ENCODE assay signal across 9 cellular contexts in the genomic region with DNA sequence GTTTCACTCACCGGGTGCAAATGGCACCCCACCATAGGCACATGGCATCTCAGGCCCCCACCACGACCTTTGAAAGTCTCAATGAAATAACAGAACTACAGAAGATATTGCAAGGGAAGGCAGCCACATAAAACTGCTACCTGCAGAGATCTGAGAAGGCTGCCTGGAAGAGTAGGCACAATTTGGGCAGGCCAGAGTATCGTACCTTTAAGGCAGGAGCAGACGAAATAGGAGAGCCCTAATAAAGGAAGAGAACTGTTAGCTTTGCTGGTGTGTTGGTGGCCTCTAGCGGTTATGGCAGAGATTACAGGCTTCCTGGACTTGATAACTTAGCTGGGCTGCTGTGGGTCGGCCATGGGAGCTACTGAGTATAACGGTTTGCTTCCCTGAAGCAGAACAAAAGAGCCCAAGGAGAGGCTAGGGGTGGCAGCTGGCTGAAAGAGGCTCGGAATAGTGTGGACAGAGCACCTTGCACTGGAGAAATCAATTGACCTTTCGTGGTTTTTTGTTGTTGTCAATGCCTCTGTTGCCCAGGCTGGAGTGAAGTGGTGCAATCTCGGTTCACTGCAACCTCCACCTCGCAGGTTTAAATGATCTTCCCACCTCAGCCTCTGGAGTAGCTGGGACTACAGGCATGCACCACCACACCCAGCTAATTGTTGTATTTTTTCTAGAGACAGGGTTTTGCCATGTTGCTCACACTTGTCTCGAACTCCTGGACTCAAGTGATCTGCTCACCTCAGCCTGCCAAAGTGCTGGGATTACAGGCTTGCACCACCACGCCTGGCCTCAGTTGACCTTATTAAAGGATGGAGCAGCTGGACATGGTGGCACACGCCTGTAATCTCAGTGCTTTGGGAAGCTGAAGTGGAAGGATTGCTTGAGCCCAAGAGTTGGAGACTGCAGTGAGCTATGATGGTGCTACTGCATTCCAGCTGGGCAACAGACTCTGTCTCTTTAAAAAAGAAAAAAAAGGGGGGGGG. TPM values are rescaled to one million over a fixed set of nuclear protein-coding genes. Genes with fewer than 3 reads are reported as not detected.
A peak's percentile ranks its signal among the peaks of the same experiment; 100 is the strongest.
DNase-seq lines count a peak whose midpoint lies in the region; ATAC-seq, FAIRE-seq and TF ChIP-seq lines count a peak whose summit lies in the region.
"Had no signal": no experiment of that assay in that cellular context is flagged by ENCODE, and none has a peak within 500 bp of the region (broad histone marks: within the 10 kb centered on the region; RNA-seq: fewer than 3 reads in every experiment).

No MANE protein-coding gene starts in this region.

- no peak overlapping the region for H3K4me3 ChIP-seq in psoas muscle

- no peaks in the 10 kb centered on the region for H3K9me3 Mint-ChIP-seq in activated naive CD4-positive, alpha-beta T cell treated with anti-CD3 and anti-CD28 coated beads, Interleukin-2, amount 50 U/mL, for 24 hours
- H3K9me3 Mint-ChIP-seq: dendritic cell treated with granulocyte-macrophage colony-stimulating factor and Interleukin-4, amounts not matched to agents 40 ng/mL and 50 ng/mL, for 4 days had no signal

- H3K4me1 Mint-ChIP-seq in activated naive CD4-positive, alpha-beta T cell treated with anti-CD3 and anti-CD28 coated beads, Interleukin-2, amount 50 U/mL, for 24 hours: peaks cover 41% of the 10 kb centered on the region

- peak; percentile 40 to 51 (median 44) for ATAC-seq in psoas muscle
- ATAC-seq in HG03196 (IDR thresholded peaks at IDR 0.05; ENCODE audit: unreplicated experiment): no peak
- no peak for ATAC-seq in HG02970 (IDR thresholded peaks at IDR 0.05; ENCODE audit: low FRiP score, unreplicated experiment)

- intact Hi-C loops in head of caudate nucleus (cut with DNase I) (no loop called here), psoas muscle (cut with DNase I) (no loop called here)

- peak overlapping the region; percentile 65 for H3K27ac Mint-ChIP-seq in activated naive CD4-positive, alpha-beta T cell treated with anti-CD3 and anti-CD28 coated beads, Interleukin-2, amount 50 U/mL, for 24 hours
- H3K27ac Mint-ChIP-seq: dendritic cell treated with granulocyte-macrophage colony-stimulating factor and Interleukin-4, amounts not matched to agents 40 ng/mL and 50 ng/mL, for 4 days had no signal

- peak; percentile 94 for FAIRE-seq in G401.6 (lab: Jason Lieb, UNC)

- H3K27me3 ChIP-seq in psoas muscle (ENCODE audit: insufficient read depth in 3 of 3, low read length in 2 of 3): no peaks in the 10 kb centered on the region

- peak; percentile 69 for DNase-seq in NCI-H1092 (lab: John Stamatoyannopoulos, UW)
- peak; percentile 77 for DNase-seq in SKM-1 treated with dmso at 0.1 percent for 144 hours (lab: John Stamatoyannopoulos, UW; ENCODE audit: unreplicated experiment)
- peak in 41 of 42 donors; percentile 41 to 92 (median 77) for DNase-seq in head of caudate nucleus
- DNase-seq in psoas muscle: peak; percentile 69 to 81

- peak overlapping the region; percentile 24 for H3K4me3 Mint-ChIP-seq in activated naive CD4-positive, alpha-beta T cell treated with anti-CD3 and anti-CD28 coated beads, Interleukin-2, amount 50 U/mL, for 24 hours

- no peak overlapping the region for H3K27ac ChIP-seq in psoas muscle

- peaks cover 0 to 10% of the 10 kb centered on the region in 2 donors for H3K36me3 ChIP-seq in psoas muscle (ENCODE audit: insufficient read depth in 1 of 2, low read depth in 1 of 2)

- WGBS in psoas muscle, 3 donors: 43 to 44% (median 44%) methylated on average over 14 of the region's 14 CpGs

- TF ChIP-seq CTCF in psoas muscle (IDR thresholded peaks at IDR 0.05): peak; percentile 89

- peaks cover 18% of the 10 kb centered on the region for H3K36me3 Mint-ChIP-seq in activated naive CD4-positive, alpha-beta T cell treated with anti-CD3 and anti-CD28 coated beads, Interleukin-2, amount 50 U/mL, for 24 hours

- no peaks in the 10 kb centered on the region for H3K27me3 Mint-ChIP-seq in activated naive CD4-positive, alpha-beta T cell treated with anti-CD3 and anti-CD28 coated beads, Interleukin-2, amount 50 U/mL, for 24 hours

- no peaks in the 10 kb centered on the region for H3K9me3 ChIP-seq in psoas muscle

- H3K4me1 ChIP-seq in psoas muscle: peaks cover 15% of the 10 kb centered on the region

RNA-seq across cellular contexts. Expression of gene SDF2L1, which starts 4.8 kb away (rescaled TPM):
- total RNA-seq in psoas muscle: 10 to 100 TPM in 3 of 4 donors, 1 to 10 TPM in 1; 6.9 to 13.0 (median 11.6) TPM
- polyA plus RNA-seq in psoas muscle: 10 to 100 TPM; 16.8 to 53.5 (median 26.0) TPM

RNA-seq across cellular contexts. Expression of gene CCDC116, which starts 14.3 kb away (rescaled TPM):
- under 1 TPM; 0.13 to 0.24 (median 0.20) TPM for total RNA-seq in psoas muscle
- polyA plus RNA-seq in psoas muscle: under 1 TPM; 0.07 to 0.32 (median 0.14) TPM

RNA-seq across cellular contexts. Expression of gene YDJC, which starts 17.1 kb away (rescaled TPM):
- total RNA-seq in psoas muscle: 1 to 10 TPM; 2.4 to 5.4 (median 3.3) TPM
- polyA plus RNA-seq in psoas muscle: 1 to 10 TPM; 3.6 to 5.8 (median 4.0) TPM

RNA-seq across cellular contexts. Expression of gene PPIL2, which starts 18.9 kb away (rescaled TPM):
- total RNA-seq in psoas muscle: 10 to 100 TPM; 19.3 to 31.6 (median 21.6) TPM
- 10 to 100 TPM; 15.6 to 24.7 (median 17.4) TPM for polyA plus RNA-seq in psoas muscle

Comparison
In these comparisons a context has a peak if more than half of its experiments do, and no peak if none do; other contexts are left out.
1. ATAC-seq: peak in psoas muscle (4 of 4); none in HG03196 (single experiment) and HG02970 (single experiment).
2. Peak in every context shown above with its lines, with median percentiles within 50 percentile points of each other: DNase-seq.